Comparison of ENCODE assay signal across 25 cellular contexts in the genomic region with DNA sequence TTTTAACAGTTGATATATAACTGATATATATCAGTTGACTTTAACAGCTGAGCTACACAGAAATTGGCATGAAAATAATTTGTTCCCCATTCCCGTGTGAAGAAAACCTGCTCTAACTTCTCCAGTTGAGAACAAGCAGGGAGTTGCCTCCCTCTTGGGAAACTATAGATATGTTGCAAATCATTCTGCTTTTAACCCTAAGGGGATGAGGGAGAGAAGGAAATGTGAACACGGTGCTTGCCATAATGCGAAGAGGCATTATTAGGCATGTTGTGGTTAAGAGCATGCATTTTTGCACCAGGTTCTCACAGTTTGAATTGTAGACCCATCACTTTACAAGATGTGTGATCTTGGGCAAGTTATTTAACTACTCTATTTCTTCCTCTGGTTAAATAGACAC.
"Had no signal": no experiment of that assay in that cellular context is flagged by ENCODE, and none has a peak within 500 bp of the region (broad histone marks: within the 10 kb centered on the region; RNA-seq: fewer than 3 reads in every experiment).

No MANE protein-coding gene starts in this region.

- H3K27ac ChIP-seq: colonic mucosa, coronary artery, dorsolateral prefrontal cortex, epithelial cell of prostate, esophagus muscularis mucosa, esophagus squamous epithelium, gastrocnemius medialis, gastroesophageal sphincter, heart left ventricle, heart right ventricle, hepatocyte had no signal

- H3K4me1 ChIP-seq: colonic mucosa, esophagus muscularis mucosa, esophagus squamous epithelium, gastrocnemius medialis, gastroesophageal sphincter, heart left ventricle, heart right ventricle had no signal

- H3K9me3 ChIP-seq: colonic mucosa, esophagus muscularis mucosa, esophagus squamous epithelium, gastrocnemius medialis, gastroesophageal sphincter, heart left ventricle, heart right ventricle had no signal

- H3K4me3 ChIP-seq: colonic mucosa, coronary artery, dorsolateral prefrontal cortex, esophagus muscularis mucosa, esophagus squamous epithelium, gastrocnemius medialis, gastroesophageal sphincter, heart left ventricle, heart right ventricle, hepatocyte had no signal

- ATAC-seq: effector memory CD8-positive, alpha-beta T cell; esophagus mucosa; gastrocnemius medialis; gastroesophageal sphincter; heart left ventricle; heart right ventricle had no signal

- H3K36me3 ChIP-seq: colonic mucosa, esophagus muscularis mucosa, esophagus squamous epithelium, gastrocnemius medialis, gastroesophageal sphincter, heart left ventricle, heart right ventricle had no signal

- DNase-seq: colonic mucosa; cortex of kidney; dermis blood vessel endothelial cell; dorsolateral prefrontal cortex; effector CD4-positive, alpha-beta T cell; effector CD8-positive, alpha-beta T cell; effector memory CD4-positive, alpha-beta T cell; effector memory CD8-positive, alpha-beta T cell; endodermal cell; erythroblast; esophagus squamous epithelium; foreskin fibroblast; foreskin melanocyte; gastrocnemius medialis; glutamatergic neuron; head of caudate nucleus; heart left ventricle; heart right ventricle; hippocampal formation had no signal

- H3K27me3 ChIP-seq: colonic mucosa, esophagus muscularis mucosa, esophagus squamous epithelium, gastrocnemius medialis, gastroesophageal sphincter, heart left ventricle, heart right ventricle, hepatocyte had no signal
